ENCODE assay signal across 20 cellular contexts in the genomic region with DNA sequence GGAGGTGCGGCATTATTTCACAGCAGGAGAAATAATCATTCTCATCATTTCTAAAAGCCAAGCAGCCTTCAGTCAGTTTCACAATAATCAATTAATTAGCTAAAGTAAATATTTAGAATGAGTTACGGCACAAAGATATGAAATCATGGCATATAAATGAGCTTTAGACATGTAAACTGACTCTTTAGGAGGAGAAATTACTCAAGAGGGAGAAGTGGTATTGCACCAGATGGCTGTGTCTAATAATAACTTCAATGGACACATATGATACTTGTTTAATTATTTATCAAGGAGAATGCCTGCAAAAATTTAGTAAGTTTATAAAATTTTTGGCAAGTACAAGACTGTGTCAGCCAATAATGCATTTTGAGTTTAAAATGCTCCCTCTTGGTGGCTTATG.
DNase-seq lines count a peak whose midpoint lies in the region; ATAC-seq lines count a peak whose summit lies in the region.
"Had no signal": no experiment of that assay in that cellular context is flagged by ENCODE, and none has a peak within 500 bp of the region (broad histone marks: within the 10 kb centered on the region; RNA-seq: fewer than 3 reads in every experiment).

No MANE protein-coding gene starts in this region.

- ATAC-seq in GM19035 (IDR thresholded peaks at IDR 0.05; ENCODE audit: unreplicated experiment) (peak; percentile 34), HG03045 (IDR thresholded peaks at IDR 0.05; ENCODE audit: unreplicated experiment) (peak; percentile 18), HG03378 (IDR thresholded peaks at IDR 0.05; ENCODE audit: unreplicated experiment) (no peak)
- no peak for ATAC-seq in stimulated activated naive CD8-positive, alpha-beta T cell treated with anti-CD3 and anti-CD28 coated beads, Interleukin-15, Interleukin-2, amounts not matched to agents 100 U/mL and 50 U/mL, for 24 hours
- ATAC-seq: activated CD8-positive, alpha-beta memory T cell treated with anti-CD3 and anti-CD28 coated beads, Interleukin-2, amount 10 ng/mL, durations not matched to agents 7 days and 5 days; Panc1; upper lobe of right lung had no signal

- H3K36me3 Mint-ChIP-seq in activated naive CD4-positive, alpha-beta T cell treated with anti-CD3 and anti-CD28 coated beads, Interleukin-2, amount 10 ng/mL, durations not matched to agents 7 days and 5 days, result no peaks in the 10 kb centered on the region
- H3K36me3 Mint-ChIP-seq: activated CD8-positive, alpha-beta memory T cell treated with anti-CD3 and anti-CD28 coated beads, Interleukin-2, amount 10 ng/mL, durations not matched to agents 7 days and 5 days; brain; CD14-positive monocyte; immature natural killer cell; memory B cell; neural progenitor cell had no signal

- no peaks in the 10 kb centered on the region for H3K4me1 Mint-ChIP-seq in activated naive CD4-positive, alpha-beta T cell treated with anti-CD3 and anti-CD28 coated beads, Interleukin-2, amount 10 ng/mL, durations not matched to agents 7 days and 5 days
- H3K4me1 Mint-ChIP-seq: activated CD8-positive, alpha-beta memory T cell treated with anti-CD3 and anti-CD28 coated beads, Interleukin-2, amount 10 ng/mL, durations not matched to agents 7 days and 5 days; immature natural killer cell; memory B cell; neural progenitor cell had no signal

- no peaks in the 10 kb centered on the region for H3K9me3 Mint-ChIP-seq in activated naive CD4-positive, alpha-beta T cell treated with anti-CD3 and anti-CD28 coated beads, Interleukin-2, amount 10 ng/mL, durations not matched to agents 7 days and 5 days
- H3K9me3 Mint-ChIP-seq: brain, immature natural killer cell, memory B cell, neural progenitor cell had no signal

- H3K27ac Mint-ChIP-seq in activated naive CD4-positive, alpha-beta T cell treated with anti-CD3 and anti-CD28 coated beads, Interleukin-2, amount 10 ng/mL, durations not matched to agents 7 days and 5 days, result no peak overlapping the region
- H3K27ac Mint-ChIP-seq: activated CD8-positive, alpha-beta memory T cell treated with anti-CD3 and anti-CD28 coated beads, Interleukin-2, amount 10 ng/mL, durations not matched to agents 7 days and 5 days; brain; CD14-positive monocyte; immature natural killer cell; memory B cell; neural progenitor cell had no signal

- peaks cover 4% of the 10 kb centered on the region for H3K27me3 Mint-ChIP-seq in activated naive CD4-positive, alpha-beta T cell treated with anti-CD3 and anti-CD28 coated beads, Interleukin-2, amount 10 ng/mL, durations not matched to agents 7 days and 5 days
- H3K27me3 Mint-ChIP-seq: brain had no signal

- no peak overlapping the region for H3K4me3 Mint-ChIP-seq in activated naive CD4-positive, alpha-beta T cell treated with anti-CD3 and anti-CD28 coated beads, Interleukin-2, amount 10 ng/mL, durations not matched to agents 7 days and 5 days
- H3K4me3 Mint-ChIP-seq: activated CD8-positive, alpha-beta memory T cell treated with anti-CD3 and anti-CD28 coated beads, Interleukin-2, amount 10 ng/mL, durations not matched to agents 7 days and 5 days; brain; CD14-positive monocyte; immature natural killer cell; memory B cell; neural progenitor cell had no signal

- CTCF ChIA-PET in activated naive CD4-positive, alpha-beta T cell treated with anti-CD3 and anti-CD28 coated beads, Interleukin-2, amount 10 ng/mL, durations not matched to agents 7 days and 5 days (lab: Charles Lee), result no interaction called here

- DNase-seq in NCI-H748 (lab: John Stamatoyannopoulos, UW; ENCODE audit: unreplicated experiment) (peak; percentile 89), iris pigment epithelial cell (ENCODE audit: low read depth) (peak; percentile 36)
- DNase-seq in activated naive CD4-positive, alpha-beta T cell treated with anti-CD3 and anti-CD28 coated beads, Interleukin-2, amount 10 ng/mL, durations not matched to agents 7 days and 5 days, result no peak
- DNase-seq in stimulated activated naive CD8-positive, alpha-beta T cell treated with anti-CD3 and anti-CD28 coated beads, Interleukin-15, Interleukin-2, amounts not matched to agents 100 U/mL and 50 U/mL, for 24 hours, result no peak
- DNase-seq: activated CD8-positive, alpha-beta memory T cell treated with anti-CD3 and anti-CD28 coated beads, Interleukin-2, amount 10 ng/mL, durations not matched to agents 7 days and 5 days; activated naive CD4-positive, alpha-beta T cell treated with Interleukin-2 at 50 U/mL for 16 hours; effector CD4-positive, alpha-beta T cell; immature natural killer cell; KG1; right lobe of liver; stimulated activated CD4-positive, alpha-beta T cell treated with anti-CD3 and anti-CD28 coated beads, Interleukin-4, amount 100 ng/mL, for 24 hours; upper lobe of right lung had no signal

Comparison
In these comparisons a context has a peak if more than half of its experiments do, and no peak if none do; other contexts are left out.
1. ATAC-seq: peak in GM19035 (single experiment) and HG03045 (single experiment); none in HG03378 (single experiment) and stimulated activated naive CD8-positive, alpha-beta T cell treated with anti-CD3 and anti-CD28 coated beads, Interleukin-15, Interleukin-2, amounts not matched to agents 100 U/mL and 50 U/mL, for 24 hours (single experiment).
2. DNase-seq: peak in NCI-H748 (single experiment) and iris pigment epithelial cell (single experiment); none in activated naive CD4-positive, alpha-beta T cell treated with anti-CD3 and anti-CD28 coated beads, Interleukin-2, amount 10 ng/mL, durations not matched to agents 7 days and 5 days (single experiment) and stimulated activated naive CD8-positive, alpha-beta T cell treated with anti-CD3 and anti-CD28 coated beads, Interleukin-15, Interleukin-2, amounts not matched to agents 100 U/mL and 50 U/mL, for 24 hours (single experiment).